In the genomic region with DNA sequence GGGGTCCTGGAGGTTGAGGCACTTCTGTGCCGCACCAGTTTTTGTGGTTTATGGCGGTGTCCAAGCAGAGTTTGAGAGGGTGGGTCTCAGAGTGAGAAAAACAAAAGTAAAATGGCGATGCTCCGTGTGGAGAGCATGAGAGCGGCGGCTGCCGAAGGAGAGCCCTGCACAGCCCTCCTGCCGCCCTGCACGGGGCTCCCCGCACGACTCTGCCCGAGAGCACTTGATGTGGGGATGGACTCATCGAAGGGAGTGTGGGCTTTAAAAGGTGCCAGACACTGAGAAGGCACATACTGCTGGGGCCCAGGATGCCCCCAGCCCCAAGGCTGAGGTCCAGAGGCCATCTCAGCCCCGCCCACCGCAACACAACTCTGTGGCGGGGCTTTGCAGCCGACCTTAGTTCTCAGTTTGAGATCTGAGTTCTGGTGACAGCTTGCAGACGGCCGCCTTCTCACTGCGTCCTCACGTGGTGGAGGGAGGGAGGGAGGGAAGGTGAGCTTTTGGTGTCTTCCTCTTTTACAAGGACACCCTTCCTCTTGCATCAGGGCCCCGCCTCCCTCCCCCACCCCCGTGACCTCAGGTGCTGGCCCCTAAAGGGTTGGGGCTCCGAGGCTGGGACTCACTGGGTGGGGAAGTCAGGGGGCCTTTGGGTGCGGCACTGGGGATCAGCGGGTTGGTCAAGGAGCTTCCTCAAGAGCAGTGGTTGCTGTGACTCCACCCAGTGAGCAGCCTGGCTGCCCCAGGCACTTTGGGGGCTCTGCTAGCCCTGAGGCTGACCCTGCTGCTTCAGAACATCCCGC, we compare ENCODE assay signal across 28 cellular contexts.
A peak's percentile ranks its signal among the peaks of the same experiment; 100 is the strongest.
DNase-seq lines count a peak whose midpoint lies in the region; ATAC-seq and TF ChIP-seq lines count a peak whose summit lies in the region.
"Had no signal": no experiment of that assay in that cellular context is flagged by ENCODE, and none has a peak within 500 bp of the region (broad histone marks: within the 10 kb centered on the region; RNA-seq: fewer than 3 reads in every experiment).

No MANE protein-coding gene starts in this region.

- H3K27ac Mint-ChIP-seq in natural killer cell treated with Interleukin-12 subunit alpha and Interleukin-12 subunit beta and Interleukin-15 and Interleukin-18, amount 100 ng/mL, for 72 hours: no peak overlapping the region
- no peak overlapping the region for H3K27ac Mint-ChIP-seq in natural killer cell
- H3K27ac Mint-ChIP-seq: effector memory CD8-positive, alpha-beta T cell; stimulated activated effector memory CD8-positive, alpha-beta T cell treated with anti-CD3 and anti-CD28 coated beads, Interleukin-12 subunit alpha, Interleukin-12 subunit beta, amount 100 ng/mL, for 72 hours had no signal

- H3K9me2 ChIP-seq in Karpas-422 (replicated peaks; ENCODE audit: insufficient read depth, low read length): no peaks in the 10 kb centered on the region

- H3K27ac ChIP-seq in neuronal stem cell (replicated peaks; ENCODE audit: low read length) (no peak overlapping the region), Karpas-422 (ENCODE audit: low read length) (no peak overlapping the region)
- H3K27ac ChIP-seq: adrenal gland; BLaER1 treated with 17β-estradiol and CSF1 and Interleukin-3, amounts not matched to agents 10 nM and 100 nM; colonic mucosa; foreskin keratinocyte; uterus had no signal

- no peak overlapping the region for H2BK12ac ChIP-seq in neuronal stem cell (ENCODE audit: low read length)

- no peaks in the 10 kb centered on the region for H3K27me3 Mint-ChIP-seq in natural killer cell treated with Interleukin-12 subunit alpha and Interleukin-12 subunit beta and Interleukin-15 and Interleukin-18, amount 100 ng/mL, for 72 hours
- H3K27me3 Mint-ChIP-seq in natural killer cell (ENCODE audit: low read depth in 2 of 2): no peaks in the 10 kb centered on the region
- H3K27me3 Mint-ChIP-seq: effector memory CD8-positive, alpha-beta T cell had no signal

- peak; percentile 47 for DNase-seq in natural killer cell treated with Interleukin-12 subunit alpha and Interleukin-12 subunit beta and Interleukin-15 and Interleukin-18, amount 100 ng/mL, for 72 hours (ENCODE audit: low spot score)
- DNase-seq in natural killer cell: no peak
- peak; percentile 12 for DNase-seq in left cardiac atrium
- DNase-seq in neuronal stem cell (ENCODE audit: low spot score): no peak
- no peak for DNase-seq in stimulated activated naive CD8-positive, alpha-beta T cell treated with anti-CD3 and anti-CD28 coated beads, Interleukin-15, Interleukin-2, amounts not matched to agents 100 U/mL and 50 U/mL, for 24 hours
- no peak for DNase-seq in Karpas-422
- no peak for DNase-seq in NCI-H2227 treated with DMSO at 0.1 percent for 48 hours (lab: John Stamatoyannopoulos, UW)
- no peak for DNase-seq in AG20443 (ENCODE audit: low spot score)
- DNase-seq: ACHN; activated gamma-delta T cell treated with Interleukin-2 at 50 U/mL for 16 hours; adrenal gland; Calu3; colonic mucosa; effector memory CD8-positive, alpha-beta T cell; foreskin keratinocyte; H7; IMR-90; NCI-H1417; NCI-H510A treated with DMSO at 0.1 percent for 48 hours; PC-3; SHP77 treated with DMSO at 0.1 percent for 48 hours; stimulated activated CD4-positive, alpha-beta T cell treated with anti-CD3 and anti-CD28 coated beads, Interleukin-2, amount 100 ng/mL, for 48 hours; uterus had no signal

- H3K18ac ChIP-seq in neuronal stem cell (ENCODE audit: low read length): peak overlapping the region; percentile 71

- H2BK15ac ChIP-seq in neuronal stem cell (ENCODE audit: low read length): no peak overlapping the region

- H3K79me2 ChIP-seq in Karpas-422 (ENCODE audit: low read length): no peaks in the 10 kb centered on the region

- no peak overlapping the region for H3K4me3 Mint-ChIP-seq in natural killer cell treated with Interleukin-12 subunit alpha and Interleukin-12 subunit beta and Interleukin-15 and Interleukin-18, amount 100 ng/mL, for 72 hours
- no peak overlapping the region for H3K4me3 Mint-ChIP-seq in natural killer cell
- H3K4me3 Mint-ChIP-seq: effector memory CD8-positive, alpha-beta T cell; stimulated activated effector memory CD8-positive, alpha-beta T cell treated with anti-CD3 and anti-CD28 coated beads, Interleukin-12 subunit alpha, Interleukin-12 subunit beta, amount 100 ng/mL, for 72 hours had no signal

- H4K20me1 ChIP-seq in Karpas-422 (ENCODE audit: insufficient read depth, low read depth, low read length): no peaks in the 10 kb centered on the region

- no CpG with 5 or more reads among the region's 27 CpGs for WGBS in neuronal stem cell (ENCODE audit: extremely low coverage in 2 of 2, insufficient read length in 2 of 2, insufficient replicate concordance in 1 of 2), 2 donors

- H3K9me3 Mint-ChIP-seq in natural killer cell treated with Interleukin-12 subunit alpha and Interleukin-12 subunit beta and Interleukin-15 and Interleukin-18, amount 100 ng/mL, for 72 hours: no peaks in the 10 kb centered on the region
- H3K9me3 Mint-ChIP-seq in natural killer cell: no peaks in the 10 kb centered on the region
- H3K9me3 Mint-ChIP-seq: effector memory CD8-positive, alpha-beta T cell; stimulated activated effector memory CD8-positive, alpha-beta T cell treated with anti-CD3 and anti-CD28 coated beads, Interleukin-12 subunit alpha, Interleukin-12 subunit beta, amount 100 ng/mL, for 72 hours had no signal

- H3K4me3 ChIP-seq in neuronal stem cell (ENCODE audit: low read length in 2 of 2) (no peak overlapping the region), Karpas-422 (ENCODE audit: low read length) (no peak overlapping the region)
- H3K4me3 ChIP-seq: adrenal gland; BLaER1 treated with 17β-estradiol and CSF1 and Interleukin-3, amounts not matched to agents 10 nM and 100 nM; colonic mucosa; GM12878; uterus had no signal

- H3K9me3 ChIP-seq in neuronal stem cell (replicated peaks in 1 of 2; ENCODE audit: control insufficient read depth in 2 of 2, insufficient read depth in 1 of 2, low read depth in 1 of 2, low read length in 2 of 2) (peaks cover 0 to 12% of the 10 kb centered on the region in 2 donors), Karpas-422 (ENCODE audit: low read length) (no peaks in the 10 kb centered on the region; the same call in 1 of the 2 replicates)
- H3K9me3 ChIP-seq: adrenal gland, colonic mucosa, uterus had no signal

- peak overlapping the region; percentile 37 for H3K4ac ChIP-seq in neuronal stem cell (ENCODE audit: low read length)

- H3K14ac ChIP-seq in neuronal stem cell (ENCODE audit: low read length): no peak overlapping the region

- H4K91ac ChIP-seq in neuronal stem cell (ENCODE audit: low read depth, low read length, poor library complexity): no peak overlapping the region

- H3K36me3 ChIP-seq in neuronal stem cell (replicated peaks in 1 of 2; ENCODE audit: control insufficient read depth in 2 of 2, insufficient read depth in 2 of 2, low read length in 2 of 2): peaks cover 4 to 6% of the 10 kb centered on the region in 2 donors
- no peaks in the 10 kb centered on the region; the same call in 1 of the 2 replicates for H3K36me3 ChIP-seq in Karpas-422 (ENCODE audit: insufficient read depth, low read length)
- H3K36me3 ChIP-seq: colonic mucosa, uterus had no signal

- H3K4me1 ChIP-seq in neuronal stem cell (ENCODE audit: control insufficient read depth in 2 of 2, insufficient read depth in 1 of 2, low read depth in 1 of 2, low read length in 2 of 2) (peaks cover 33 to 44% of the 10 kb centered on the region in 2 donors), Karpas-422 (ENCODE audit: low read length) (no peaks in the 10 kb centered on the region)
- H3K4me1 ChIP-seq: adrenal gland, colonic mucosa, foreskin keratinocyte, uterus had no signal

- H3K9ac ChIP-seq in neuronal stem cell (ENCODE audit: low read depth, low read length, poor library complexity) (no peak overlapping the region), Karpas-422 (ENCODE audit: low read length) (no peak overlapping the region)
- H3K9ac ChIP-seq: BLaER1 treated with 17β-estradiol and CSF1 and Interleukin-3, amounts not matched to agents 10 nM and 100 nM had no signal

- no peaks in the 10 kb centered on the region for H3K79me1 ChIP-seq in neuronal stem cell (ENCODE audit: low read depth, low read length)

- H3K27me3 ChIP-seq in neuronal stem cell (ENCODE audit: control insufficient read depth in 3 of 3, insufficient read depth in 3 of 3, low read depth in 1 of 3, low read length in 3 of 3): peaks cover 0 to 35% (median 0%) of the 10 kb centered on the region in 3 experiments
- H3K27me3 ChIP-seq in Karpas-422 (ENCODE audit: low read length): no peaks in the 10 kb centered on the region
- H3K27me3 ChIP-seq: adrenal gland; BLaER1 treated with 17β-estradiol and CSF1 and Interleukin-3, amounts not matched to agents 10 nM and 100 nM; colonic mucosa; foreskin keratinocyte; uterus had no signal

- no peak overlapping the region for H2BK120ac ChIP-seq in neuronal stem cell (ENCODE audit: low read depth, low read length)

- TF ChIP-seq CTCF in natural killer cell (IDR thresholded peaks at IDR 0.05): no peak

- H3K4me1 Mint-ChIP-seq in natural killer cell treated with Interleukin-12 subunit alpha and Interleukin-12 subunit beta and Interleukin-15 and Interleukin-18, amount 100 ng/mL, for 72 hours (ENCODE audit: low read depth in 2 of 2): peaks cover 0 to 10% of the 10 kb centered on the region in 2 donors
- peaks cover 0 to 11% of the 10 kb centered on the region in 2 donors for H3K4me1 Mint-ChIP-seq in natural killer cell

- no peak for ATAC-seq in natural killer cell treated with Interleukin-12 subunit alpha and Interleukin-12 subunit beta and Interleukin-15 and Interleukin-18, amount 100 ng/mL, for 72 hours
- no peak for ATAC-seq in natural killer cell
- ATAC-seq in left cardiac atrium: no peak
- ATAC-seq in stimulated activated naive CD8-positive, alpha-beta T cell treated with anti-CD3 and anti-CD28 coated beads, Interleukin-15, Interleukin-2, amounts not matched to agents 100 U/mL and 50 U/mL, for 24 hours: no peak
- ATAC-seq: effector memory CD8-positive, alpha-beta T cell; esophagus mucosa; foreskin keratinocyte; GM12878; left lobe of liver; PC-3; stimulated activated effector memory CD8-positive, alpha-beta T cell treated with anti-CD3 and anti-CD28 coated beads, Interleukin-12 subunit alpha, Interleukin-12 subunit beta, amount 100 ng/mL, for 72 hours had no signal

- H3K4me2 ChIP-seq in neuronal stem cell (ENCODE audit: insufficient read depth, low read length, poor library complexity, severe bottlenecking) (no peak overlapping the region), Karpas-422 (ENCODE audit: low read depth, low read length, poor library complexity, severe bottlenecking) (no peak overlapping the region)
- H3K4me2 ChIP-seq: BLaER1 treated with 17β-estradiol and CSF1 and Interleukin-3, amounts not matched to agents 10 nM and 100 nM had no signal

- no peak overlapping the region for H4K8ac ChIP-seq in neuronal stem cell (ENCODE audit: low read depth, low read length)

- H3K36me3 Mint-ChIP-seq in natural killer cell treated with Interleukin-12 subunit alpha and Interleukin-12 subunit beta and Interleukin-15 and Interleukin-18, amount 100 ng/mL, for 72 hours: no peaks in the 10 kb centered on the region
- H3K36me3 Mint-ChIP-seq in natural killer cell: no peaks in the 10 kb centered on the region
- H3K36me3 Mint-ChIP-seq: stimulated activated effector memory CD8-positive, alpha-beta T cell treated with anti-CD3 and anti-CD28 coated beads, Interleukin-12 subunit alpha, Interleukin-12 subunit beta, amount 100 ng/mL, for 72 hours had no signal

- H3K23ac ChIP-seq in neuronal stem cell (ENCODE audit: low read depth, low read length, poor library complexity): no peak overlapping the region

- peak overlapping the region; percentile 46 for H2AK5ac ChIP-seq in neuronal stem cell (ENCODE audit: low read depth, low read length)

- intact Hi-C loops in natural killer cell (cut with micrococcal nuclease): no loop called here
- intact Hi-C loops in left cardiac atrium (cut with DNase I): no loop called here

- H2BK5ac ChIP-seq in neuronal stem cell (ENCODE audit: low read length): no peak overlapping the region

- no peak overlapping the region for H2AFZ ChIP-seq in neuronal stem cell (ENCODE audit: low read length)
- no peak overlapping the region for H2AFZ ChIP-seq in Karpas-422 (ENCODE audit: low read length)

Comparison
In these comparisons a context has a peak if more than half of its experiments do, and no peak if none do; other contexts are left out.
1. DNase-seq: peak in natural killer cell treated with Interleukin-12 subunit alpha and Interleukin-12 subunit beta and Interleukin-15 and Interleukin-18, amount 100 ng/mL, for 72 hours (single experiment) and left cardiac atrium (single experiment); none in natural killer cell (single experiment), neuronal stem cell (single experiment), stimulated activated naive CD8-positive, alpha-beta T cell treated with anti-CD3 and anti-CD28 coated beads, Interleukin-15, Interleukin-2, amounts not matched to agents 100 U/mL and 50 U/mL, for 24 hours (single experiment), Karpas-422 (single experiment), NCI-H2227 treated with DMSO at 0.1 percent for 48 hours (single experiment) and AG20443 (single experiment).